In genomic region chr1:219308367-219308766, GRCh38 we compare ENCODE assay signal across 8 cellular contexts.
"Had no signal": no experiment of that assay in that cellular context is flagged by ENCODE, and none has a peak within 500 bp of the region (broad histone marks: within the 10 kb centered on the region; RNA-seq: fewer than 3 reads in every experiment).

No MANE protein-coding gene starts in this region.

- DNase-seq: GDM1, GF-D8 had no signal

- H3K4me3 ChIP-seq: GM12878 had no signal

- ATAC-seq: GM12878 had no signal

- FAIRE-seq: G401.6, GM12878, GM12891, GM12892, GM18507, GM19239 had no signal
